10 cellular contexts compared by ENCODE assay signal in the genomic region with DNA sequence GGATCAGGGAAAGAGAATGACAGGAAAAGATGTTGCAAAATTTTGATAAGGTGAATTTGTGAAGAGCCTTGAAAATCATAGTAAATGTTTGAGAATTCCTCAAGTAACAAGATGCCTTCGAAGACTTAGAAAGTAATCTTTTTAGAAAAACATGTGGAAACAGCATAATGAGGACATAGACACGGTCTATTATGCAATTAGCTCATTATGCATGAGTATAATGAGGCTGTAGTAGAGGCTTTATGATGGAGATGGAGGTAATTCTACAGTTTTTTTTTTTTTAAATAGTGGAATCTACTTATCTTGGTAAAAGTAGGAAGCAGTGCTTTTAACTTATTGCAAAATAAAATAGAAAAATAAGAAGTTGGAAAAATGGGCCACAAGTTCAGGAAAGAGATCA.
"Had no signal": no experiment of that assay in that cellular context is flagged by ENCODE, and none has a peak within 500 bp of the region (broad histone marks: within the 10 kb centered on the region; RNA-seq: fewer than 3 reads in every experiment).

No MANE protein-coding gene starts in this region.

- H3K4me2 ChIP-seq: KMS-11 had no signal

- ATAC-seq: HCT116, HepG2 had no signal

- H3K9me3 ChIP-seq: HAP-1 had no signal

- DNase-seq: GOT3, HFFc6, KBM-7 had no signal

- H3K36me3 ChIP-seq: HAP-1 had no signal

- H3K4me3 ChIP-seq: HAP-1 had no signal

- H3K27me3 Mint-ChIP-seq: IgD-negative memory B cell had no signal

- H3K4me1 Mint-ChIP-seq: IgD-negative memory B cell had no signal

- H3K4me3 Mint-ChIP-seq: HFFc6, IgD-negative memory B cell had no signal

- FAIRE-seq: H54, HepG2, HTR-8/SVneo had no signal

- H3K27ac ChIP-seq: KMS-11 had no signal

- H3K9ac ChIP-seq: KMS-11 had no signal

- H3K27ac Mint-ChIP-seq: HFFc6, IgD-negative memory B cell had no signal
